20 cellular contexts compared by ENCODE assay signal in the genomic region with DNA sequence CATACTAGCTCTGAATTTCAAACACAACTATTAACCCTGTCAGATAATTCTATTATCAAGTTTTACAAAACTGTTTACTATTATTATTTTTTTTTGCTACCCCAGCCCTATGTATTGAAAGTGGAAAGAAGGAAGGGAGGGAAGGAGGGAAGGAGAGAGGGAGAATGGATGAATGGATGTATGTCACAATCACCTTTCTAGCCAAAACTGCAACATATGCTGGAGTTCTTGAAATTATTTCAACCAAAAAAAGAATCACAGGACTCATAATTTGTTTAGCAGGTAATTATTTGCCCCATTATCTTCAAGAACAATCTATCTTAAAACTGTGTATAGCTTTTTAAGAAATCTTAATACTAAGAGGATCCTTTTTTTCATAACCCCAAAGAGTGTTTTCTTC. TPM values are rescaled to one million over a fixed set of nuclear protein-coding genes. Genes with fewer than 3 reads are reported as not detected.
A peak's percentile ranks its signal among the peaks of the same experiment; 100 is the strongest.
DNase-seq lines count a peak whose midpoint lies in the region; ATAC-seq, FAIRE-seq and TF ChIP-seq lines count a peak whose summit lies in the region.
"Had no signal": no experiment of that assay in that cellular context is flagged by ENCODE, and none has a peak within 500 bp of the region (broad histone marks: within the 10 kb centered on the region; RNA-seq: fewer than 3 reads in every experiment).

No MANE protein-coding gene starts in this region.

- TF ChIP-seq CTCF in A549 (IDR thresholded peaks at IDR 0.05) (no peak), HFF-Myc (IDR thresholded peaks at IDR 0.05; ENCODE audit: low read depth, low read length, missing control alignments) (no peak), brain (conservative IDR thresholded peaks at IDR 0.05) (no peak), nephron (IDR thresholded peaks at IDR 0.05; ENCODE audit: unreplicated experiment in 3 of 3) (no peak), body of pancreas (IDR thresholded peaks at IDR 0.05) (no peak)

- peak overlapping the region in 3 of 5 experiments; percentile 3 to 81 (median 51) for H3K4me3 Mint-ChIP-seq in brain
- H3K4me3 Mint-ChIP-seq in nephron: peak overlapping the region; percentile 48 to 62 (median 53)
- H3K4me3 Mint-ChIP-seq: dendritic cell treated with granulocyte-macrophage colony-stimulating factor and Interleukin-4, amounts not matched to agents 40 ng/mL and 50 ng/mL, for 4 days had no signal

- H3K27me3 ChIP-seq in body of pancreas: no peaks in the 10 kb centered on the region
- H3K27me3 ChIP-seq: esophagus muscularis mucosa, upper lobe of right lung had no signal

- TF ChIP-seq RAD21 in A549 (conservative IDR thresholded peaks at IDR 0.05 in 1 of 2, IDR thresholded peaks at IDR 0.05 in 1 of 2): no peak

- POLR2A ChIA-PET in A549 (lab: Yijun Ruan, JAX): interaction anchor here (0.6 to 0.8 kb wide), 2 partner anchors 77 to 676 kb away, joined by 5 to 9 read pairs; partner anchors contain the start of gene HSPA13

- peaks cover 9% of the 10 kb centered on the region for H3K27me3 Mint-ChIP-seq in brain
- no peaks in the 10 kb centered on the region for H3K27me3 Mint-ChIP-seq in nephron (ENCODE audit: low read depth)
- H3K27me3 Mint-ChIP-seq: dendritic cell treated with granulocyte-macrophage colony-stimulating factor and Interleukin-4, amounts not matched to agents 40 ng/mL and 50 ng/mL, for 4 days had no signal

- H3K4me2 ChIP-seq in A549: peak overlapping the region; percentile 88

- H3K36me3 Mint-ChIP-seq in brain (peaks cover under 1% of the 10 kb centered on the region), nephron (ENCODE audit: low read depth) (peaks cover 13% of the 10 kb centered on the region)

- H3K27ac ChIP-seq in A549: peak overlapping the region; percentile 88 to 97
- no peak overlapping the region for H3K27ac ChIP-seq in body of pancreas
- H3K27ac ChIP-seq: RWPE1, upper lobe of right lung had no signal

- DNase-seq in A549 (ENCODE audit: low read depth in 1 of 2, low spot score in 1 of 2) (no peak), HFF-Myc (ENCODE audit: extremely low read depth, low read depth) (no peak), AG08396 (ENCODE audit: low spot score) (no peak), NCI-H146 (lab: John Stamatoyannopoulos, UW) (no peak), body of pancreas (no peak)
- DNase-seq: activated CD4-positive, alpha-beta T cell treated with anti-CD3 and anti-CD28 coated beads for 4 hours; amygdala; GF-D8; NCI-H187; NCI-H774; retina; stimulated activated CD4-positive, alpha-beta T cell treated with anti-CD3 and anti-CD28 coated beads, Interleukin-4, amount 100 ng/mL, for 24 hours; upper lobe of right lung had no signal

- intact Hi-C loops in body of pancreas (cut with DNase I): no loop called here

- H3K27ac Mint-ChIP-seq in brain (peak overlapping the region in 1 of 5 experiments; percentile 71), nephron (peak overlapping the region; percentile 38 to 77 (median 60))
- H3K27ac Mint-ChIP-seq: dendritic cell treated with granulocyte-macrophage colony-stimulating factor and Interleukin-4, amounts not matched to agents 40 ng/mL and 50 ng/mL, for 4 days had no signal

- H3K4me1 Mint-ChIP-seq in brain: peaks cover 92% of the 10 kb centered on the region
- H3K4me1 Mint-ChIP-seq in nephron: peaks cover 77% of the 10 kb centered on the region

- CTCF ChIA-PET in A549 (lab: Yijun Ruan, JAX): no interaction called here

- H3K4me3 ChIP-seq in A549 (peak overlapping the region; percentile 30; the same call in 2 of the 3 replicates), HFF-Myc (replicated peaks; ENCODE audit: low read depth, low read length) (peak overlapping the region; percentile 16; the same call in 1 of the 2 replicates), body of pancreas (no peak overlapping the region)
- H3K4me3 ChIP-seq: esophagus muscularis mucosa, upper lobe of right lung had no signal

- TF ChIP-seq EP300 in A549 (IDR thresholded peaks at IDR 0.05): no peak

- H3K4me1 ChIP-seq in A549 (peaks cover 49% of the 10 kb centered on the region; the same call in 2 of the 3 replicates), body of pancreas (peaks cover 77% of the 10 kb centered on the region)

- no peak for FAIRE-seq in A549 (lab: Jason Lieb, UNC)

- H3K9me3 Mint-ChIP-seq in brain (peaks cover 0 to 4% (median 0%) of the 10 kb centered on the region in 5 experiments), nephron (no peaks in the 10 kb centered on the region)
- H3K9me3 Mint-ChIP-seq: dendritic cell treated with granulocyte-macrophage colony-stimulating factor and Interleukin-4, amounts not matched to agents 40 ng/mL and 50 ng/mL, for 4 days; T-helper 2 cell treated with Interferon-gamma antibody and Interleukin-4, amounts not matched to agents 5 μg/mL and 100 μg/mL, for 36 hours had no signal

- no peak for ATAC-seq in A549
- ATAC-seq in body of pancreas: no peak
- no peak for ATAC-seq in GM18868 (IDR thresholded peaks at IDR 0.05; ENCODE audit: unreplicated experiment)
- ATAC-seq: upper lobe of right lung had no signal

- TF ChIP-seq POLR2A in A549 (IDR thresholded peaks at IDR 0.05; ENCODE audit: low read length) (no peak), body of pancreas (IDR thresholded peaks at IDR 0.05) (no peak)

- no peaks in the 10 kb centered on the region for H3K9me3 ChIP-seq in A549
- H3K9me3 ChIP-seq in body of pancreas: no peaks in the 10 kb centered on the region
- H3K9me3 ChIP-seq: esophagus muscularis mucosa, upper lobe of right lung had no signal

- H3K36me3 ChIP-seq in body of pancreas (replicated peaks in 1 of 2; ENCODE audit: insufficient read depth in 1 of 2, low read depth in 2 of 2): no peaks in the 10 kb centered on the region
- H3K36me3 ChIP-seq: esophagus muscularis mucosa, upper lobe of right lung had no signal

TF ChIP-seq in A549, 52 proteins besides CTCF, POLR2A, EP300 and RAD21:
- TF ChIP-seq ELK1 (IDR thresholded peaks at IDR 0.05; ENCODE audit: low read depth, low read length): no peak
- TF ChIP-seq NFE2L2 (conservative IDR thresholded peaks at IDR 0.05; ENCODE audit: low read length): no peak
- no peak for TF ChIP-seq BCL3 (IDR thresholded peaks at IDR 0.05)
- TF ChIP-seq RFX5 (IDR thresholded peaks at IDR 0.05): no peak
- no peak for TF ChIP-seq CHD2 (IDR thresholded peaks at IDR 0.05; ENCODE audit: low read length, partially characterized antibody)
- TF ChIP-seq FOSB (CRISPR knock-in tag; IDR thresholded peaks at IDR 0.05): no peak
- no peak for TF ChIP-seq FOSL2 (IDR thresholded peaks at IDR 0.05)
- TF ChIP-seq FOSL2 (CRISPR knock-in tag; IDR thresholded peaks at IDR 0.05): no peak
- no peak for TF ChIP-seq BHLHE40 (IDR thresholded peaks at IDR 0.05; ENCODE audit: low read depth, low read length)
- TF ChIP-seq KDM1A (IDR thresholded peaks at IDR 0.05; ENCODE audit: low read depth): no peak
- TF ChIP-seq RNF2 (IDR thresholded peaks at IDR 0.05; ENCODE audit: borderline replicate concordance, low read depth): no peak

RNA-seq across cellular contexts. Expression of gene NRIP1, which starts 5.4 kb away (rescaled TPM):
- 35.5 and 41.7 TPM in 2 replicates for polyA plus RNA-seq in A549 (2011; rRNA removed)
- 3.5 and 4.5 TPM in 2 replicates for polyA plus RNA-seq in A549 (2012; cell fraction: cytosol; rRNA removed)
- polyA plus RNA-seq in A549 (2012; cell fraction: nucleus; rRNA removed): 2.9 and 4.0 TPM in 2 replicates
- polyA plus RNA-seq in A549 (2017; fragmentation: RNase III; extraction: RNeasy Plus Mini Kit Qiagen cat#74134 plus additional on column Dnase treatment): 18.9 to 22.8 TPM (median 18.9 TPM) in 3 replicates
- 41.8 and 47.2 TPM in 2 replicates for polyA minus RNA-seq in A549 (2011; rRNA and poly(A)+ RNA removed)
- polyA plus RNA-seq in brain (ENCODE audit: insufficient read depth, low read depth, low replicate concordance): 1.2 TPM
- total RNA-seq in body of pancreas: 10 to 100 TPM; 18.5 to 27.8 TPM

Comparison
In these comparisons a context has a peak if more than half of its experiments do, and no peak if none do; other contexts are left out.
1. H3K27ac ChIP-seq: peak in A549 (2 of 2); none in body of pancreas (0 of 4).
2. H3K4me3 ChIP-seq: peak in A549 (single experiment) and HFF-Myc (single experiment); none in body of pancreas (0 of 2).